In the genomic region with DNA sequence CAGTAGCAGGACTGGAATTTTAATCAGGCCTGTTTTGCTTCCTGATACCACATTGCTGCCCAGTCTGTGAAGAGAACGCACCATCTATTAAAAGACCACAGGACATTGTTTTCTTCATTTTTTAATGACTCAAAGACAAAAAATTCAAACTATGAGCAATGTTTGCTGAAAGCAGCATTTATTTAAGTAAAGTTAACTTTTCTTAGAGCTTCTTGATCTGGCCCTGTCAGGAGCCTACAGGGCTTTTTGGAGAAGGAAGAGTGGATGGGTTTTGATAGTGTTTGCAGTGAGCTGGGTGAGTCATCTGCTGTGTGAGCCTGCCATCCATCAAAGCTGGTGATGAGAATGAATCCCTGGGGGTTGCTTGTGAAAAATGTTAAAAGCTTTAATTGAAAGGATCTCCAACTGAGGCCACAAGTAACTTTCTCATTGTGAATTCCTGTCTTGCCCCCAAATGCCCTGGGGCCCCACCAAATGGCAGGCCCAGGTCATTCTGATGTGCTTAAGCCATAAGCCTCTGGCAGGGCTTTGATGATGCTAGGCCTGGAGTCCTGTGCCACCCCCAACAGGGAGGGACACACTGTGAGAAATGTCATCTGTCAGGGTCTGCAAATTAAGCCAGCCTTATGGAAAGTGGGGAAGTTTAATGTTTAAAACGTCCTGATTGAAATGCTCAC, we compare ENCODE assay signal across 10 cellular contexts.
DNase-seq lines count a peak whose midpoint lies in the region; ATAC-seq, FAIRE-seq and TF ChIP-seq lines count a peak whose summit lies in the region.
"Had no signal": no experiment of that assay in that cellular context is flagged by ENCODE, and none has a peak within 500 bp of the region (broad histone marks: within the 10 kb centered on the region; RNA-seq: fewer than 3 reads in every experiment).

No MANE protein-coding gene starts in this region.

- no peak for TF ChIP-seq POLR2A in NB4 (IDR thresholded peaks at IDR 0.05; ENCODE audit: extremely low read depth, insufficient read length)
- TF ChIP-seq POLR2A in thyroid gland (IDR thresholded peaks at IDR 0.05), result no peak

- H3K36me3 Mint-ChIP-seq in neural crest cell (ENCODE audit: low read depth), result no peaks in the 10 kb centered on the region
- H3K36me3 Mint-ChIP-seq in activated naive CD8-positive, alpha-beta T cell treated with anti-CD3 and anti-CD28 coated beads for 36 hours, result no peaks in the 10 kb centered on the region

- DNase-seq in Daoy (ENCODE audit: low read depth), result peak; percentile 92
- DNase-seq in NB4 (ENCODE audit: low read depth), result peak; percentile 16
- DNase-seq in bronchial epithelial cell (ENCODE audit: low read depth), result peak; percentile 22
- DNase-seq in neural crest cell (ENCODE audit: low read depth, low spot score), result no peak
- DNase-seq in activated naive CD8-positive, alpha-beta T cell treated with anti-CD3 and anti-CD28 coated beads for 36 hours, result no peak
- no peak for DNase-seq in thyroid gland

- ATAC-seq in GM21423 (IDR thresholded peaks at IDR 0.05; ENCODE audit: unreplicated experiment) (no peak), GM18517 (IDR thresholded peaks at IDR 0.05; ENCODE audit: unreplicated experiment) (no peak)

- no peaks in the 10 kb centered on the region for H3K9me3 ChIP-seq in thyroid gland

- no peaks in the 10 kb centered on the region for H3K9me3 Mint-ChIP-seq in neural crest cell
- peaks cover 3% of the 10 kb centered on the region for H3K9me3 Mint-ChIP-seq in activated naive CD8-positive, alpha-beta T cell treated with anti-CD3 and anti-CD28 coated beads for 36 hours

- no peak for FAIRE-seq in bronchial epithelial cell (lab: Jason Lieb, UNC)
- FAIRE-seq: endothelial cell of umbilical vein had no signal

- no peaks in the 10 kb centered on the region for H3K36me3 ChIP-seq in bronchial epithelial cell (ENCODE audit: control insufficient read depth, insufficient read depth, low read length)
- no peaks in the 10 kb centered on the region for H3K36me3 ChIP-seq in thyroid gland

- H3K4me3 ChIP-seq in NB4 (ENCODE audit: low read depth, low read length), result no peak overlapping the region
- no peak overlapping the region for H3K4me3 ChIP-seq in bronchial epithelial cell (ENCODE audit: low read depth, low read length)
- no peak overlapping the region for H3K4me3 ChIP-seq in thyroid gland (replicated peaks in 1 of 3)

- H3K27me3 ChIP-seq in bronchial epithelial cell (ENCODE audit: control insufficient read depth, insufficient read depth, low read length) (no peaks in the 10 kb centered on the region), thyroid gland (no peaks in the 10 kb centered on the region)

- H3K4me1 ChIP-seq in thyroid gland, result no peaks in the 10 kb centered on the region
- H3K4me1 ChIP-seq: parathyroid adenoma had no signal

- 63% methylated on average over 2 of the region's 2 CpGs for WGBS in thyroid gland, 2 donors

- peaks cover 32% of the 10 kb centered on the region for H3K4me1 Mint-ChIP-seq in neural crest cell
- peaks cover 3% of the 10 kb centered on the region for H3K4me1 Mint-ChIP-seq in activated naive CD8-positive, alpha-beta T cell treated with anti-CD3 and anti-CD28 coated beads for 36 hours

- peak overlapping the region; percentile 38 for H3K27ac Mint-ChIP-seq in neural crest cell (ENCODE audit: unreplicated experiment)
- no peak overlapping the region for H3K27ac Mint-ChIP-seq in activated naive CD8-positive, alpha-beta T cell treated with anti-CD3 and anti-CD28 coated beads for 36 hours

- no peaks in the 10 kb centered on the region for H3K27me3 Mint-ChIP-seq in neural crest cell (ENCODE audit: low read depth)
- peaks cover 48% of the 10 kb centered on the region for H3K27me3 Mint-ChIP-seq in activated naive CD8-positive, alpha-beta T cell treated with anti-CD3 and anti-CD28 coated beads for 36 hours

- intact Hi-C loops in thyroid gland (cut with DNase I), result no loop called here

- H3K27ac ChIP-seq in thyroid gland, result no peak overlapping the region
- H3K27ac ChIP-seq: parathyroid adenoma had no signal

- H3K4me3 Mint-ChIP-seq in neural crest cell, result peak overlapping the region; percentile 35
- no peak overlapping the region for H3K4me3 Mint-ChIP-seq in activated naive CD8-positive, alpha-beta T cell treated with anti-CD3 and anti-CD28 coated beads for 36 hours

- TF ChIP-seq CTCF in NB4 (IDR thresholded peaks at IDR 0.05; ENCODE audit: low read depth, low read length), result no peak
- TF ChIP-seq CTCF in bronchial epithelial cell (IDR thresholded peaks at IDR 0.05; ENCODE audit: insufficient read depth, low read length, severe bottlenecking), result no peak
- no peak for TF ChIP-seq CTCF in neural crest cell (conservative IDR thresholded peaks at IDR 0.05)
- no peak for TF ChIP-seq CTCF in thyroid gland (IDR thresholded peaks at IDR 0.05)

Comparison
In these comparisons a context has a peak if more than half of its experiments do, and no peak if none do; other contexts are left out.
1. DNase-seq: peak in Daoy (single experiment), NB4 (single experiment) and bronchial epithelial cell (single experiment); none in neural crest cell (single experiment), activated naive CD8-positive, alpha-beta T cell treated with anti-CD3 and anti-CD28 coated beads for 36 hours (single experiment) and thyroid gland (0 of 2).